8 cellular contexts compared by ENCODE assay signal in genomic region chr12:4604684-4605193, GRCh38. TPM values are rescaled to one million over a fixed set of nuclear protein-coding genes. Genes with fewer than 3 reads are reported as not detected.
DNase-seq lines count a peak whose midpoint lies in the region; ATAC-seq and TF ChIP-seq lines count a peak whose summit lies in the region.

No MANE protein-coding gene starts in this region.

- H3K4me1 Mint-ChIP-seq in chondrocyte (ENCODE audit: low read depth): peaks cover 26% of the 10 kb centered on the region

- H3K27me3 Mint-ChIP-seq in chondrocyte (ENCODE audit: low read depth): peaks cover 28% of the 10 kb centered on the region

- TF ChIP-seq CTCF in chondrocyte (IDR thresholded peaks at IDR 0.05): peak; percentile 98

- H3K27ac Mint-ChIP-seq in chondrocyte (ENCODE audit: unreplicated experiment): peak overlapping the region; percentile 90

- no peaks in the 10 kb centered on the region for H3K36me3 Mint-ChIP-seq in chondrocyte (ENCODE audit: low read depth)

- peak overlapping the region; percentile 99 for H3K4me3 Mint-ChIP-seq in chondrocyte (ENCODE audit: unreplicated experiment)

- ATAC-seq in GM18907 (IDR thresholded peaks at IDR 0.05; ENCODE audit: unreplicated experiment): peak; percentile 94
- peak; percentile 93 for ATAC-seq in HG03159 (IDR thresholded peaks at IDR 0.05; ENCODE audit: unreplicated experiment)

- H3K9me3 Mint-ChIP-seq in chondrocyte (ENCODE audit: low read depth): no peaks in the 10 kb centered on the region

- DNase-seq in AML-193 (lab: John Stamatoyannopoulos, UW) (peak; percentile 84 to 90), NCI-H345 treated with DMSO at 0.1 percent for 48 hours (lab: John Stamatoyannopoulos, UW; ENCODE audit: unreplicated experiment) (peak; percentile 8), chondrocyte (ENCODE audit: low spot score) (no peak), kidney tubule cell (ENCODE audit: low spot score) (peak; percentile 89)
- peak; percentile 72 to 74 for DNase-seq in activated CD4-positive, alpha-beta T cell treated with anti-CD3 and anti-CD28 coated beads for 24 hours (ENCODE audit: low read depth in 2 of 2)
- DNase-seq in stimulated activated CD4-positive, alpha-beta T cell treated with anti-CD3 and anti-CD28 coated beads, Interleukin-1b, Interleukin-23, amount 100 ng/mL, for 24 hours (ENCODE audit: low read depth in 4 of 4, low spot score in 1 of 4): peak; percentile 55 to 69 (median 64)

RNA-seq across cellular contexts. Expression of gene DYRK4, which starts 42.7 kb away (rescaled TPM):
- 37.9 to 48.6 TPM (median 38.7 TPM) in 3 replicates for total RNA-seq in chondrocyte

RNA-seq across cellular contexts. Expression of gene AKAP3, which starts 44.1 kb away (rescaled TPM):
- total RNA-seq in chondrocyte: 0.26 to 0.65 TPM (median 0.57 TPM) in 3 replicates

RNA-seq across cellular contexts. Expression of gene NDUFA9, which starts 44.2 kb away (rescaled TPM):
- total RNA-seq in chondrocyte: 68.1 to 87.9 TPM (median 68.7 TPM) in 3 replicates
